In genomic region chr15:71874245-71874644, GRCh38 we compare ENCODE assay signal across 22 cellular contexts.
A peak's percentile ranks its signal among the peaks of the same experiment; 100 is the strongest.
DNase-seq lines count a peak whose midpoint lies in the region; ATAC-seq, FAIRE-seq and TF ChIP-seq lines count a peak whose summit lies in the region.
"Had no signal": no experiment of that assay in that cellular context is flagged by ENCODE, and none has a peak within 500 bp of the region (broad histone marks: within the 10 kb centered on the region; RNA-seq: fewer than 3 reads in every experiment).

No MANE protein-coding gene starts in this region.

- H3K4ac ChIP-seq in H9 (ENCODE audit: low read depth, low read length), result no peak overlapping the region

- no peak overlapping the region for H2BK5ac ChIP-seq in H9 (ENCODE audit: insufficient read length, low read length)

- no peaks in the 10 kb centered on the region for H3K27me3 Mint-ChIP-seq in H9 (ENCODE audit: low read depth)
- no peaks in the 10 kb centered on the region for H3K27me3 Mint-ChIP-seq in stimulated activated naive B cell treated with anti-CD40 and anti-IgM and Interleukin-4, amounts not matched to agents 10 μg/mL and 1 μg/mL and 100 μg/mL, for 72 hours
- H3K27me3 Mint-ChIP-seq in effector memory CD8-positive, alpha-beta T cell, result no peaks in the 10 kb centered on the region
- H3K27me3 Mint-ChIP-seq: CD4-positive, alpha-beta memory T cell; T-cell had no signal

- no peak overlapping the region for H4K8ac ChIP-seq in H9 (replicated peaks; ENCODE audit: insufficient read length, low read depth, low read length)

- no peak overlapping the region for H2AK5ac ChIP-seq in H9 (ENCODE audit: insufficient read length, low read length)

- no peak overlapping the region for H3K27ac ChIP-seq in H9 (ENCODE audit: insufficient read length, low read depth, low read length)
- H3K27ac ChIP-seq: KMS-11, SK-N-MC had no signal

- no peak overlapping the region for H2BK120ac ChIP-seq in H9 (ENCODE audit: low read depth, low read length, poor library complexity, severe bottlenecking)

- no peaks in the 10 kb centered on the region for H3K79me1 ChIP-seq in H9 (ENCODE audit: insufficient read depth, low read depth, low read length, poor library complexity, severe bottlenecking)

- no peaks in the 10 kb centered on the region; the same call in 1 of the 2 replicates for H3K27me3 ChIP-seq in H9 (ENCODE audit: insufficient read depth, low read length)
- H3K27me3 ChIP-seq: BE2C had no signal

- no peak overlapping the region for H4K91ac ChIP-seq in H9 (ENCODE audit: insufficient read length, low read depth, low read length)

- peaks cover 0 to 3% (median 2%) of the 10 kb centered on the region in 3 experiments; a peak in 2 of 7 replicates for H3K36me3 Mint-ChIP-seq in H9 (ENCODE audit: insufficient read depth in 1 of 3, low read depth in 3 of 3)
- peaks cover 13 to 27% of the 10 kb centered on the region in 2 donors for H3K36me3 Mint-ChIP-seq in stimulated activated naive B cell treated with anti-CD40 and anti-IgM and Interleukin-4, amounts not matched to agents 10 μg/mL and 1 μg/mL and 100 μg/mL, for 72 hours
- peaks cover 19% of the 10 kb centered on the region for H3K36me3 Mint-ChIP-seq in effector memory CD8-positive, alpha-beta T cell (ENCODE audit: insufficient read depth)

- H2BK12ac ChIP-seq in H9 (ENCODE audit: insufficient read length, low read depth, low read length), result no peak overlapping the region

- no peak overlapping the region for H2BK15ac ChIP-seq in H9 (ENCODE audit: low read depth, low read length)

- 100% methylated on average over 1 of the region's 3 CpGs for WGBS in H9 (ENCODE audit: extremely low coverage, insufficient read length, low lambda C conversion rate)

- H4K5ac ChIP-seq in H9 (ENCODE audit: insufficient read length, low read depth, low read length), result no peak overlapping the region

- H3K9me3 ChIP-seq in H9 (ENCODE audit: control insufficient read depth, low read depth, low read length), result no peaks in the 10 kb centered on the region
- H3K9me3 ChIP-seq: BE2C had no signal

- H3K23ac ChIP-seq in H9 (ENCODE audit: insufficient read length, low read depth, low read length), result no peak overlapping the region

- FAIRE-seq in GM18507 (lab: Jason Lieb, UNC), result peak; percentile 73
- FAIRE-seq: HepG2, RCC 7860 had no signal

- H3K4me1 ChIP-seq in H9 (ENCODE audit: insufficient read depth, low read length), result no peaks in the 10 kb centered on the region
- H3K4me1 ChIP-seq: BE2C had no signal

- H3K4me1 Mint-ChIP-seq in H9, result no peaks in the 10 kb centered on the region
- peaks cover 3 to 10% of the 10 kb centered on the region in 2 donors for H3K4me1 Mint-ChIP-seq in stimulated activated naive B cell treated with anti-CD40 and anti-IgM and Interleukin-4, amounts not matched to agents 10 μg/mL and 1 μg/mL and 100 μg/mL, for 72 hours
- no peaks in the 10 kb centered on the region for H3K4me1 Mint-ChIP-seq in effector memory CD8-positive, alpha-beta T cell (ENCODE audit: low read depth in 2 of 2)
- H3K4me1 Mint-ChIP-seq: CD4-positive, alpha-beta memory T cell; T-cell had no signal

- no peak overlapping the region for H2AFZ ChIP-seq in H9 (ENCODE audit: low read length)

- TF ChIP-seq CTCF in H9 (conservative IDR thresholded peaks at IDR 0.05), result no peak

- peak overlapping the region in 2 of 3 experiments; percentile 6 to 53; a peak in 2 of 7 replicates for H3K27ac Mint-ChIP-seq in H9
- no peak overlapping the region for H3K27ac Mint-ChIP-seq in stimulated activated naive B cell treated with anti-CD40 and anti-IgM and Interleukin-4, amounts not matched to agents 10 μg/mL and 1 μg/mL and 100 μg/mL, for 72 hours
- no peak overlapping the region for H3K27ac Mint-ChIP-seq in effector memory CD8-positive, alpha-beta T cell

- no peak overlapping the region for H3K9ac ChIP-seq in H9 (ENCODE audit: extremely low read depth, insufficient read length, low read length)
- H3K9ac ChIP-seq: KMS-11 had no signal

- ATAC-seq in stimulated activated naive B cell treated with anti-CD40 and anti-IgM and Interleukin-4, amounts not matched to agents 10 μg/mL and 1 μg/mL and 100 μg/mL, for 72 hours (replicated peaks), result peak; percentile 51 to 83
- ATAC-seq in GM19324 (IDR thresholded peaks at IDR 0.05; ENCODE audit: low FRiP score, unreplicated experiment), result no peak
- no peak for ATAC-seq in effector memory CD8-positive, alpha-beta T cell (replicated peaks)
- ATAC-seq in HG03521 (IDR thresholded peaks at IDR 0.05; ENCODE audit: unreplicated experiment), result no peak
- ATAC-seq: HepG2, T-cell had no signal

- no peak overlapping the region for H3K4me2 ChIP-seq in H9 (ENCODE audit: insufficient read depth, insufficient read length, low read length)
- H3K4me2 ChIP-seq: KMS-11 had no signal

- H3K14ac ChIP-seq in H9 (ENCODE audit: insufficient read depth, low read length), result no peak overlapping the region

- H3K79me2 ChIP-seq in H9 (ENCODE audit: insufficient read depth, low read length), result no peaks in the 10 kb centered on the region

- no peak overlapping the region for H3K18ac ChIP-seq in H9 (ENCODE audit: insufficient read length, low read depth, low read length)

- no peaks in the 10 kb centered on the region for H4K20me1 ChIP-seq in H9 (ENCODE audit: control insufficient read depth, insufficient read depth, insufficient read length)

- no peaks in the 10 kb centered on the region for H3K9me3 Mint-ChIP-seq in H9
- H3K9me3 Mint-ChIP-seq in stimulated activated naive B cell treated with anti-CD40 and anti-IgM and Interleukin-4, amounts not matched to agents 10 μg/mL and 1 μg/mL and 100 μg/mL, for 72 hours, result no peaks in the 10 kb centered on the region
- no peaks in the 10 kb centered on the region for H3K9me3 Mint-ChIP-seq in effector memory CD8-positive, alpha-beta T cell
- H3K9me3 Mint-ChIP-seq: CD4-positive, alpha-beta memory T cell; T-cell had no signal

- peak; percentile 8 for DNase-seq in GM18507 (ENCODE audit: extremely low spot score, insufficient read length, low read depth)
- no peak for DNase-seq in H9
- DNase-seq in MV-4-11 (lab: John Stamatoyannopoulos, UW), result peak; percentile 31
- no peak for DNase-seq in stimulated activated naive B cell treated with anti-CD40 and anti-IgM and Interleukin-4, amounts not matched to agents 10 μg/mL and 1 μg/mL and 100 μg/mL, for 72 hours
- DNase-seq in NCI-H1048 (lab: John Stamatoyannopoulos, UW), result no peak
- no peak for DNase-seq in effector memory CD8-positive, alpha-beta T cell
- DNase-seq: BE2C; CD4-positive, alpha-beta memory T cell; DMS79; H7; NCI-H1092; NCI-H2081 treated with DMSO at 0.1 percent for 48 hours; NCI-H510A treated with DMSO at 0.1 percent for 48 hours; Right ventricle myocardium superior; T-cell; T1000 had no signal

- no peak overlapping the region for H3K4me3 Mint-ChIP-seq in H9
- no peak overlapping the region for H3K4me3 Mint-ChIP-seq in stimulated activated naive B cell treated with anti-CD40 and anti-IgM and Interleukin-4, amounts not matched to agents 10 μg/mL and 1 μg/mL and 100 μg/mL, for 72 hours
- H3K4me3 Mint-ChIP-seq in effector memory CD8-positive, alpha-beta T cell, result no peak overlapping the region
- H3K4me3 Mint-ChIP-seq: CD4-positive, alpha-beta memory T cell; T-cell had no signal

- H3T11ph ChIP-seq in H9 (ENCODE audit: low read length), result no peak overlapping the region

- no peak overlapping the region for H2BK20ac ChIP-seq in H9 (ENCODE audit: low read depth, low read length, poor library complexity, severe bottlenecking)

- no peak overlapping the region for H3K56ac ChIP-seq in H9 (ENCODE audit: insufficient read length, low read depth, low read length)

- no peaks in the 10 kb centered on the region for H3K23me2 ChIP-seq in H9 (ENCODE audit: insufficient read length, low read depth, low read length, poor library complexity, severe bottlenecking)

Comparison
In these comparisons a context has a peak if more than half of its experiments do, and no peak if none do; other contexts are left out.
1. DNase-seq: peak in GM18507 (single experiment) and MV-4-11 (single experiment); none in H9 (single experiment), stimulated activated naive B cell treated with anti-CD40 and anti-IgM and Interleukin-4, amounts not matched to agents 10 μg/mL and 1 μg/mL and 100 μg/mL, for 72 hours (single experiment), NCI-H1048 (single experiment) and effector memory CD8-positive, alpha-beta T cell (0 of 3).
2. H3K27ac Mint-ChIP-seq: peak in H9 (2 of 3); none in stimulated activated naive B cell treated with anti-CD40 and anti-IgM and Interleukin-4, amounts not matched to agents 10 μg/mL and 1 μg/mL and 100 μg/mL, for 72 hours (single experiment) and effector memory CD8-positive, alpha-beta T cell (0 of 2).
3. ATAC-seq: peak in stimulated activated naive B cell treated with anti-CD40 and anti-IgM and Interleukin-4, amounts not matched to agents 10 μg/mL and 1 μg/mL and 100 μg/mL, for 72 hours (2 of 2); none in GM19324 (single experiment), effector memory CD8-positive, alpha-beta T cell (single experiment) and HG03521 (single experiment).